ENCODE assay signal across 8 cellular contexts in genomic region chr6:143510991-143511891, GRCh38.
A peak's percentile ranks its signal among the peaks of the same experiment; 100 is the strongest.
DNase-seq lines count a peak whose midpoint lies in the region; ATAC-seq and TF ChIP-seq lines count a peak whose summit lies in the region.

TSS of gene FUCA2 (minus strand) at chr6:143511720. CDS start at chr6:143511634, 86 bp downstream.

- TF ChIP-seq CTCF in nephron (IDR thresholded peaks at IDR 0.05; ENCODE audit: unreplicated experiment in 3 of 3), result no peak

- H3K4me1 ChIP-seq in BLaER1, result peaks cover 10% of the 10 kb centered on the region

- peaks cover 13% of the 10 kb centered on the region for H3K27me3 ChIP-seq in BLaER1

- peaks cover 12% of the 10 kb centered on the region for H3K27me3 Mint-ChIP-seq in nephron (ENCODE audit: low read depth)

- peaks cover 22% of the 10 kb centered on the region; the same call in 1 of the 2 replicates for H3K9me3 ChIP-seq in BLaER1

- no peaks in the 10 kb centered on the region for H3K36me3 ChIP-seq in BLaER1

- H3K36me3 Mint-ChIP-seq in nephron (ENCODE audit: low read depth), result peaks cover 28% of the 10 kb centered on the region

- H3K27ac Mint-ChIP-seq in nephron, result peak within 1 kb of the TSS; percentile 96 to 97 (median 97)

- H4K20me1 ChIP-seq in BLaER1, result no peaks in the 10 kb centered on the region

- DNase-seq in GM19238 (ENCODE audit: insufficient read length, low spot score), result peak; percentile 54
- DNase-seq in RPMI8226, result peak; percentile 78
- peak; percentile 49 for DNase-seq in activated gamma-delta T cell (lab: John Stamatoyannopoulos, UW)
- peak; percentile 82 for DNase-seq in fibroblast of the conjunctiva (ENCODE audit: low read depth)
- DNase-seq in stimulated activated naive CD4-positive, alpha-beta T cell treated with Interleukin-2 at 50 U/mL for 16 hours (lab: John Stamatoyannopoulos, UW), result peak; percentile 68

- H3K4me2 ChIP-seq in BLaER1, result peak within 1 kb of the TSS; percentile 76

- peak within 1 kb of the TSS; percentile 65 for H3K9ac ChIP-seq in BLaER1

- peak within 1 kb of the TSS; percentile 94 to 95 (median 94) for H3K4me3 Mint-ChIP-seq in nephron

- H3K9me3 Mint-ChIP-seq in nephron, result no peaks in the 10 kb centered on the region

- H3K4me3 ChIP-seq in BLaER1, result peak within 1 kb of the TSS; percentile 62

- H3K4me1 Mint-ChIP-seq in nephron, result peaks cover 36% of the 10 kb centered on the region

- peak within 1 kb of the TSS; percentile 61 for H3K27ac ChIP-seq in BLaER1

- peak; percentile 56 for ATAC-seq in HG03442 (IDR thresholded peaks at IDR 0.05; ENCODE audit: unreplicated experiment)

Comparison
In these comparisons a context has a peak if more than half of its experiments do, and no peak if none do; other contexts are left out.
1. Peak in every context shown above with its lines: DNase-seq, ATAC-seq, H3K4me3 ChIP-seq and H3K27ac ChIP-seq.